ENCODE assay signal across 34 cellular contexts in the genomic region with DNA sequence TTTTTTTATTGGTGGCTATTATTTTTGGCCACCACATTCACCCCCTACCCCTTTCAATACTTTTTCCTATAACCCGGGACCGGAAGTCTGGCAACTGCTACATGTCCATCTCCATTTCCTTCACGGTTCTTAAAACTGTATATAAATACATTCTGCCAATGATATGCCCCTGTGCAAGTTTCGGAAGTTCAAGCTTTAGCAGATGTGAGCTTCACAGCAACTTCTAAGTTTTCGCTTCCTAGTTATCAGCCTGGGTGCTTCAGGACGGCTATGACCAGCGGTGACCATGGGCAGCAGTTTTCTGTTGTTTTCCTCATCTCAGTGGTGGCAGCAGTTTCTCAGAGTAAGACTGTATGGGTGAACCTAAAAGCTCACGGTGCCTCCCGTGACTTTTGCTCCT.
"Had no signal": no experiment of that assay in that cellular context is flagged by ENCODE, and none has a peak within 500 bp of the region (broad histone marks: within the 10 kb centered on the region; RNA-seq: fewer than 3 reads in every experiment).

No MANE protein-coding gene starts in this region.

- H3K36me3 ChIP-seq: MG63, SJCRH30 had no signal

- ATAC-seq: K562, Panc1, Right ventricle myocardium inferior, SK-N-SH treated with all-trans-retinoic acid at 6 μM for 48 hours had no signal

- H3K27ac ChIP-seq: PC-9, RWPE1, SJCRH30, SK-N-MC had no signal

- H3K27me3 ChIP-seq: SJCRH30 had no signal

- DNase-seq: Kasumi-1, KG1, MG63, NCI-H1048, NCI-H1092 treated with DMSO at 0.1 percent for 48 hours, NCI-H1105 treated with DMSO at 0.1 percent for 48 hours, NCI-H1417, NCI-H1436, NCI-H146, NCI-H1694, NCI-H187, NCI-H1930, NCI-H2029 treated with DMSO at 0.1 percent for 48 hours, NCI-H2081 treated with DMSO at 0.1 percent for 48 hours, NCI-H2107, NCI-H2171, NCI-H2227 treated with DMSO at 0.1 percent for 48 hours, NCI-H345, NCI-H446, NCI-H524, NCI-H526, NCI-H69, NCI-H748 treated with DMSO at 0.1 percent for 48 hours, NCI-H82, PC-9, SHP77, SIG-M5 had no signal

- H3K4me1 ChIP-seq: SJCRH30 had no signal

- H3K4me3 ChIP-seq: K562, MG63, PC-9, SJCRH30, SK-N-MC had no signal

- H3K4me2 ChIP-seq: PC-9 had no signal

- H3K9me3 ChIP-seq: MG63, SJCRH30 had no signal

- H2AFZ ChIP-seq: PC-9 had no signal
